In genomic region chr19:15303105-15303780, GRCh38 we compare ENCODE assay signal across 11 cellular contexts. TPM values are rescaled to one million over a fixed set of nuclear protein-coding genes. Genes with fewer than 3 reads are reported as not detected.
DNase-seq lines count a peak whose midpoint lies in the region; ATAC-seq and TF ChIP-seq lines count a peak whose summit lies in the region.
"Had no signal": no experiment of that assay in that cellular context is flagged by ENCODE, and none has a peak within 500 bp of the region (broad histone marks: within the 10 kb centered on the region; RNA-seq: fewer than 3 reads in every experiment).

No MANE protein-coding gene starts in this region.

- peaks cover 26% of the 10 kb centered on the region for H3K4me1 ChIP-seq in prostate gland (replicated peaks)

- H3K27me3 Mint-ChIP-seq in Calu3 (ENCODE audit: unreplicated experiment) (no peaks in the 10 kb centered on the region), T-cell (no peaks in the 10 kb centered on the region)
- H3K27me3 Mint-ChIP-seq: activated naive CD4-positive, alpha-beta T cell treated with anti-CD3 and anti-CD28 coated beads, Interleukin-2, amount 10 ng/mL, durations not matched to agents 7 days and 5 days had no signal

- DNase-seq in Calu3, result no peak
- DNase-seq in T-cell, result no peak
- no peak for DNase-seq in epithelial cell of prostate (ENCODE audit: low read depth, low spot score)
- peak; percentile 45 for DNase-seq in prostate gland (ENCODE audit: low spot score)
- no peak for DNase-seq in GM03348 (ENCODE audit: low spot score)
- DNase-seq in activated CD4-positive, CD25-positive, alpha-beta regulatory T cell (lab: John Stamatoyannopoulos, UW), result no peak
- no peak for DNase-seq in GM10266 (ENCODE audit: extremely low spot score)
- DNase-seq: activated naive CD4-positive, alpha-beta T cell treated with anti-CD3 and anti-CD28 coated beads, Interleukin-2, amount 10 ng/mL, durations not matched to agents 7 days and 5 days; DMS79 treated with DMSO at 0.1 percent for 48 hours; left cardiac atrium had no signal

- H3K9me3 Mint-ChIP-seq in Calu3 (ENCODE audit: low read depth, unreplicated experiment) (no peaks in the 10 kb centered on the region), T-cell (no peaks in the 10 kb centered on the region)
- H3K9me3 Mint-ChIP-seq: activated naive CD4-positive, alpha-beta T cell treated with anti-CD3 and anti-CD28 coated beads, Interleukin-2, amount 10 ng/mL, durations not matched to agents 7 days and 5 days had no signal

- 16% methylated on average over 7 of the region's 7 CpGs for WGBS in prostate gland

- CTCF ChIA-PET in Calu3 (lab: Charles Lee), result interaction anchor here (1.4 kb wide), 1 partner anchor 26 kb away, joined by 3 read pairs; no protein-coding TSS in a partner anchor
- CTCF ChIA-PET in T-cell (lab: Charles Lee), result interaction anchor here in 1 of 2 donors (0.6 kb wide), 2 partner anchors 85 to 1138 kb away, joined by 3 read pairs; no protein-coding TSS in a partner anchor

- H3K27ac Mint-ChIP-seq in Calu3 (ENCODE audit: unreplicated experiment), result peak overlapping the region; percentile 27
- H3K27ac Mint-ChIP-seq in T-cell, result peak overlapping the region; percentile 36 to 62

- POLR2A ChIA-PET in T-cell (lab: Charles Lee), result interaction anchor here in 1 of 2 donors (0.7 kb wide), 2 partner anchors 9 to 15 kb away, joined by 4 to 14 read pairs; no protein-coding TSS in a partner anchor

- BruUV-seq in Calu3 (replicated peaks; lab: Mats Ljungman, UMichigan), result no TSS peak

- H3K4me3 ChIP-seq in prostate gland, result peak overlapping the region in 1 of 2 donors; percentile 3

- no peak for TF ChIP-seq POLR2A in prostate gland (IDR thresholded peaks at IDR 0.05)

- H3K4me1 Mint-ChIP-seq in Calu3 (ENCODE audit: low read depth, unreplicated experiment), result peaks cover 38% of the 10 kb centered on the region
- H3K4me1 Mint-ChIP-seq in T-cell, result peaks cover 90 to 94% (median 93%) of the 10 kb centered on the region in 3 donors

- H3K36me3 ChIP-seq in prostate gland, result no peaks in the 10 kb centered on the region

- H3K4me3 Mint-ChIP-seq in Calu3 (ENCODE audit: low read depth, unreplicated experiment) (no peak overlapping the region), T-cell (peak overlapping the region in 2 of 3 donors; percentile 54 to 60)
- H3K4me3 Mint-ChIP-seq: activated naive CD4-positive, alpha-beta T cell treated with anti-CD3 and anti-CD28 coated beads, Interleukin-2, amount 10 ng/mL, durations not matched to agents 7 days and 5 days had no signal

- no peaks in the 10 kb centered on the region for H3K27me3 ChIP-seq in prostate gland (replicated peaks; ENCODE audit: insufficient read depth)

- ATAC-seq in T-cell (replicated peaks in 1 of 4) (no peak), HG02852 (IDR thresholded peaks at IDR 0.05; ENCODE audit: unreplicated experiment) (no peak)

- intact Hi-C loops in Calu3 (cut with micrococcal nuclease; ENCODE audit: unreplicated experiment), result no loop called here
- intact Hi-C loops in prostate gland (cut with DNase I), result no loop called here

- H3K27ac ChIP-seq in epithelial cell of prostate (peak overlapping the region; percentile 99), prostate gland (peak overlapping the region in 1 of 2 donors; percentile 46)

- H3K9me3 ChIP-seq in prostate gland, result no peaks in the 10 kb centered on the region

- no peak for TF ChIP-seq CTCF in Calu3 (IDR thresholded peaks at IDR 0.05; ENCODE audit: unreplicated experiment)
- no peak for TF ChIP-seq CTCF in prostate gland (IDR thresholded peaks at IDR 0.05)
- TF ChIP-seq CTCF in GM10266 (IDR thresholded peaks at IDR 0.05; ENCODE audit: control insufficient read depth, insufficient read depth, low read depth, missing control alignments), result no peak

- H3K36me3 Mint-ChIP-seq in Calu3 (ENCODE audit: insufficient read depth, unreplicated experiment) (peaks cover 11% of the 10 kb centered on the region), T-cell (peaks cover 4% of the 10 kb centered on the region)

RNA-seq across cellular contexts. Expression of gene BRD4, which starts 29.1 kb away (rescaled TPM):
- total RNA-seq in Calu3 (2022) (92.2 and 93.9 TPM in 2 replicates), T-cell (100 to 1,000 TPM; 115 to 154 (median 139) TPM), prostate gland (10 to 100 TPM; 45.6 to 76.0 TPM)
